Comparison of ENCODE assay signal across 1 cellular context in genomic region chr2:96181529-96181928, GRCh38.
TF ChIP-seq lines count a peak whose summit lies in the region.

No MANE protein-coding gene starts in this region.

TF ChIP-seq in GM12878, 131 proteins besides CTCF, POLR2A, EP300 and RAD21:
- TF ChIP-seq CEBPZ (IDR thresholded peaks at IDR 0.05; ENCODE audit: low read depth, low read length) (no peak), SREBF2 (IDR thresholded peaks at IDR 0.05; ENCODE audit: low read length) (no peak), STAT1 (conservative IDR thresholded peaks at IDR 0.05) (no peak), ZBTB33 (IDR thresholded peaks at IDR 0.05) (no peak), TBL1XR1 (IDR thresholded peaks at IDR 0.05; ENCODE audit: low read depth, low read length) (no peak), TCF3 (IDR thresholded peaks at IDR 0.05; ENCODE audit: borderline replicate concordance, insufficient read depth, low read depth, low read length) (no peak), CBFB (IDR thresholded peaks at IDR 0.05; ENCODE audit: low read depth) (no peak), NKRF (conservative IDR thresholded peaks at IDR 0.05) (no peak), HDAC2 (IDR thresholded peaks at IDR 0.05) (no peak), PAX5 (IDR thresholded peaks at IDR 0.05; ENCODE audit: borderline replicate concordance, low read depth, low read length) (no peak), BMI1 (IDR thresholded peaks at IDR 0.05; ENCODE audit: borderline replicate concordance) (no peak), POU2F2 (IDR thresholded peaks at IDR 0.05; ENCODE audit: borderline replicate concordance, low read depth, low read length) (no peak), FOS (IDR thresholded peaks at IDR 0.05; ENCODE audit: borderline replicate concordance, extremely low read depth, insufficient read length) (no peak), ATF7 (IDR thresholded peaks at IDR 0.05; ENCODE audit: low read depth) (no peak), PBX3 (IDR thresholded peaks at IDR 0.05; ENCODE audit: insufficient replicate concordance, low read depth, low read length) (no peak), HDGF (IDR thresholded peaks at IDR 0.05) (no peak), E2F8 (IDR thresholded peaks at IDR 0.05; ENCODE audit: low read depth, partially characterized antibody) (no peak), IRF5 (IDR thresholded peaks at IDR 0.05; ENCODE audit: borderline replicate concordance) (no peak)
TF ChIP-seq in GM12878: peak in this region for 0.
